Comparison of ENCODE assay signal across 19 cellular contexts in genomic region chr1:16447641-16448040, GRCh38. TPM values are rescaled to one million over a fixed set of nuclear protein-coding genes. Genes with fewer than 3 reads are reported as not detected.
DNase-seq lines count a peak whose midpoint lies in the region; ATAC-seq and TF ChIP-seq lines count a peak whose summit lies in the region.
"Had no signal": no experiment of that assay in that cellular context is flagged by ENCODE, and none has a peak within 500 bp of the region (broad histone marks: within the 10 kb centered on the region; RNA-seq: fewer than 3 reads in every experiment).

No MANE protein-coding gene starts in this region.

- no peak for TF ChIP-seq CTCF in nephron progenitor cell (IDR thresholded peaks at IDR 0.05)
- TF ChIP-seq CTCF in neural progenitor cell (IDR thresholded peaks at IDR 0.05), result no peak

- no peaks in the 10 kb centered on the region for H3F3A ChIP-seq in neural progenitor cell (ENCODE audit: low read depth)

- no peak overlapping the region for H3K4me2 ChIP-seq in neural progenitor cell

- peaks cover 94% of the 10 kb centered on the region for H3K36me3 ChIP-seq in CD4-positive, CD25-positive, alpha-beta regulatory T cell (ENCODE audit: control insufficient read depth, insufficient read depth, low read length)
- no peaks in the 10 kb centered on the region for H3K36me3 ChIP-seq in neural progenitor cell

- no peak overlapping the region for H3K9ac ChIP-seq in neural progenitor cell

- POLR2A ChIA-PET in activated CD4-positive, alpha-beta memory T cell treated with anti-CD3 and anti-CD28 coated beads for 36 hours (lab: Charles Lee), result no interaction called here
- POLR2A ChIA-PET in activated CD4-positive, alpha-beta memory T cell treated with anti-CD3 and anti-CD28 coated beads, Interleukin-2, amount 10 ng/mL, durations not matched to agents 7 days and 5 days (lab: Charles Lee), result interaction anchor here (0.6 kb wide), 1 partner anchor 219 kb away, joined by 3 read pairs; no protein-coding TSS in a partner anchor

- no peaks in the 10 kb centered on the region for H3K27me3 Mint-ChIP-seq in activated CD4-positive, alpha-beta memory T cell treated with anti-CD3 and anti-CD28 coated beads for 36 hours
- no peaks in the 10 kb centered on the region for H3K27me3 Mint-ChIP-seq in activated CD4-positive, alpha-beta memory T cell treated with anti-CD3 and anti-CD28 coated beads, Interleukin-2, amount 10 ng/mL, durations not matched to agents 7 days and 5 days
- H3K27me3 Mint-ChIP-seq in CD4-positive, CD25-positive, alpha-beta regulatory T cell, result no peaks in the 10 kb centered on the region
- no peaks in the 10 kb centered on the region for H3K27me3 Mint-ChIP-seq in activated T-helper 17 cell treated with anti-CD3 and anti-CD28 coated beads, Interleukin-2, amount 50 U/mL, for 72 hours
- H3K27me3 Mint-ChIP-seq in nephron progenitor cell (ENCODE audit: low read depth, poor library complexity), result no peaks in the 10 kb centered on the region
- H3K27me3 Mint-ChIP-seq in neural progenitor cell (ENCODE audit: insufficient read depth, low read depth), result peaks cover 2% of the 10 kb centered on the region

- peaks cover 23% of the 10 kb centered on the region for H3K4me1 ChIP-seq in CD4-positive, CD25-positive, alpha-beta regulatory T cell (ENCODE audit: control insufficient read depth, insufficient read depth, low read length, poor library complexity, severe bottlenecking)
- no peaks in the 10 kb centered on the region for H3K4me1 ChIP-seq in neural progenitor cell

- H3K27ac Mint-ChIP-seq in activated CD4-positive, alpha-beta memory T cell treated with anti-CD3 and anti-CD28 coated beads for 36 hours, result peak overlapping the region; percentile 8
- no peak overlapping the region for H3K27ac Mint-ChIP-seq in activated CD4-positive, alpha-beta memory T cell treated with anti-CD3 and anti-CD28 coated beads, Interleukin-2, amount 10 ng/mL, durations not matched to agents 7 days and 5 days
- peak overlapping the region in 2 of 3 donors; percentile 51 to 76 for H3K27ac Mint-ChIP-seq in CD4-positive, CD25-positive, alpha-beta regulatory T cell
- H3K27ac Mint-ChIP-seq in activated T-helper 17 cell treated with anti-CD3 and anti-CD28 coated beads, Interleukin-2, amount 50 U/mL, for 72 hours, result peak overlapping the region; percentile 52
- peak overlapping the region; percentile 68 for H3K27ac Mint-ChIP-seq in nephron progenitor cell
- no peak overlapping the region for H3K27ac Mint-ChIP-seq in neural progenitor cell
- H3K27ac Mint-ChIP-seq: HFFc6 had no signal

- H3K79me2 ChIP-seq in neural progenitor cell (ENCODE audit: low read depth), result peaks cover 4% of the 10 kb centered on the region

- H3K27ac ChIP-seq in CD4-positive, CD25-positive, alpha-beta regulatory T cell (ENCODE audit: insufficient read depth, low read length, poor library complexity, severe bottlenecking), result no peak overlapping the region
- no peak overlapping the region for H3K27ac ChIP-seq in neural progenitor cell
- H3K27ac ChIP-seq: Peyer's patch had no signal

- H3K4me3 Mint-ChIP-seq in activated CD4-positive, alpha-beta memory T cell treated with anti-CD3 and anti-CD28 coated beads for 36 hours, result no peak overlapping the region
- no peak overlapping the region for H3K4me3 Mint-ChIP-seq in activated CD4-positive, alpha-beta memory T cell treated with anti-CD3 and anti-CD28 coated beads, Interleukin-2, amount 10 ng/mL, durations not matched to agents 7 days and 5 days
- peak overlapping the region in 2 of 4 donors; percentile 24 to 70 for H3K4me3 Mint-ChIP-seq in CD4-positive, CD25-positive, alpha-beta regulatory T cell
- H3K4me3 Mint-ChIP-seq in activated T-helper 17 cell treated with anti-CD3 and anti-CD28 coated beads, Interleukin-2, amount 50 U/mL, for 72 hours, result no peak overlapping the region
- H3K4me3 Mint-ChIP-seq in nephron progenitor cell (no peak overlapping the region), neural progenitor cell (no peak overlapping the region)
- H3K4me3 Mint-ChIP-seq: CD14-positive monocyte, HFFc6 had no signal

- no peaks in the 10 kb centered on the region for H3K9me3 ChIP-seq in CD4-positive, CD25-positive, alpha-beta regulatory T cell (ENCODE audit: control insufficient read depth in 2 of 2, low read length in 2 of 2)
- no peaks in the 10 kb centered on the region for H3K9me3 ChIP-seq in neural progenitor cell (ENCODE audit: low read depth)
- H3K9me3 ChIP-seq: Peyer's patch had no signal

- peaks cover 54% of the 10 kb centered on the region for H3K36me3 Mint-ChIP-seq in activated CD4-positive, alpha-beta memory T cell treated with anti-CD3 and anti-CD28 coated beads for 36 hours
- peaks cover 81% of the 10 kb centered on the region for H3K36me3 Mint-ChIP-seq in activated CD4-positive, alpha-beta memory T cell treated with anti-CD3 and anti-CD28 coated beads, Interleukin-2, amount 10 ng/mL, durations not matched to agents 7 days and 5 days (ENCODE audit: low read depth)
- peaks cover 53% of the 10 kb centered on the region for H3K36me3 Mint-ChIP-seq in CD4-positive, CD25-positive, alpha-beta regulatory T cell
- peaks cover 100% of the 10 kb centered on the region for H3K36me3 Mint-ChIP-seq in activated T-helper 17 cell treated with anti-CD3 and anti-CD28 coated beads, Interleukin-2, amount 50 U/mL, for 72 hours (ENCODE audit: low read depth)
- H3K36me3 Mint-ChIP-seq in nephron progenitor cell (ENCODE audit: low read depth) (peaks cover 78% of the 10 kb centered on the region), neural progenitor cell (peaks cover 27% of the 10 kb centered on the region)

- no peak overlapping the region for H3K4me3 ChIP-seq in CD4-positive, CD25-positive, alpha-beta regulatory T cell (ENCODE audit: low read depth, low read length)
- H3K4me3 ChIP-seq in neural progenitor cell, result no peak overlapping the region
- H3K4me3 ChIP-seq: Peyer's patch had no signal

- ATAC-seq in CD4-positive, CD25-positive, alpha-beta regulatory T cell (ENCODE audit: low read depth in 2 of 2), result no peak
- ATAC-seq in activated T-helper 17 cell treated with anti-CD3 and anti-CD28 coated beads, Interleukin-2, amount 50 U/mL, for 72 hours (replicated peaks), result no peak
- no peak for ATAC-seq in HG03097 (IDR thresholded peaks at IDR 0.05; ENCODE audit: low FRiP score, unreplicated experiment)
- ATAC-seq: HepG2 had no signal

- no peak overlapping the region for H2AFZ ChIP-seq in neural progenitor cell (replicated peaks)

- CTCF ChIA-PET in activated CD4-positive, alpha-beta memory T cell treated with anti-CD3 and anti-CD28 coated beads for 36 hours (lab: Charles Lee), result no interaction called here
- CTCF ChIA-PET in activated CD4-positive, alpha-beta memory T cell treated with anti-CD3 and anti-CD28 coated beads, Interleukin-2, amount 10 ng/mL, durations not matched to agents 7 days and 5 days (lab: Charles Lee), result interaction anchor here (0.5 kb wide), 1 partner anchor 31 kb away, joined by 3 read pairs; no protein-coding TSS in a partner anchor

- intact Hi-C loops in activated CD4-positive, alpha-beta memory T cell treated with anti-CD3 and anti-CD28 coated beads for 36 hours (cut with micrococcal nuclease), result no loop called here

- H3K9me3 Mint-ChIP-seq in activated CD4-positive, alpha-beta memory T cell treated with anti-CD3 and anti-CD28 coated beads for 36 hours, result no peaks in the 10 kb centered on the region
- no peaks in the 10 kb centered on the region for H3K9me3 Mint-ChIP-seq in activated CD4-positive, alpha-beta memory T cell treated with anti-CD3 and anti-CD28 coated beads, Interleukin-2, amount 10 ng/mL, durations not matched to agents 7 days and 5 days
- H3K9me3 Mint-ChIP-seq in CD4-positive, CD25-positive, alpha-beta regulatory T cell, result no peaks in the 10 kb centered on the region
- no peaks in the 10 kb centered on the region for H3K9me3 Mint-ChIP-seq in activated T-helper 17 cell treated with anti-CD3 and anti-CD28 coated beads, Interleukin-2, amount 50 U/mL, for 72 hours
- H3K9me3 Mint-ChIP-seq in nephron progenitor cell (no peaks in the 10 kb centered on the region), neural progenitor cell (no peaks in the 10 kb centered on the region)
- H3K9me3 Mint-ChIP-seq: HFFc6 had no signal

- H4K20me1 ChIP-seq in neural progenitor cell (ENCODE audit: low read depth), result peaks cover 4% of the 10 kb centered on the region

- no peak for DNase-seq in activated CD4-positive, alpha-beta memory T cell treated with anti-CD3 and anti-CD28 coated beads for 36 hours
- DNase-seq in activated CD4-positive, alpha-beta memory T cell treated with anti-CD3 and anti-CD28 coated beads, Interleukin-2, amount 10 ng/mL, durations not matched to agents 7 days and 5 days, result no peak
- DNase-seq in CD4-positive, CD25-positive, alpha-beta regulatory T cell, result no peak
- DNase-seq in nephron progenitor cell, result no peak
- no peak for DNase-seq in kidney tubule cell (ENCODE audit: low spot score)
- no peak for DNase-seq in neural progenitor cell (ENCODE audit: low spot score)
- DNase-seq: 8988T, DMS153, GDM1, HFFc6, KG1, NCI-H1694 treated with DMSO at 0.1 percent for 48 hours, Peyer's patch had no signal

- no peaks in the 10 kb centered on the region for H3K27me3 ChIP-seq in CD4-positive, CD25-positive, alpha-beta regulatory T cell (ENCODE audit: control insufficient read depth, insufficient read depth, low read length)
- H3K27me3 ChIP-seq in neural progenitor cell, result no peaks in the 10 kb centered on the region
- H3K27me3 ChIP-seq: Peyer's patch had no signal

- H3K4me1 Mint-ChIP-seq in activated CD4-positive, alpha-beta memory T cell treated with anti-CD3 and anti-CD28 coated beads for 36 hours (ENCODE audit: low read depth), result peaks cover 57% of the 10 kb centered on the region
- peaks cover 61% of the 10 kb centered on the region for H3K4me1 Mint-ChIP-seq in activated CD4-positive, alpha-beta memory T cell treated with anti-CD3 and anti-CD28 coated beads, Interleukin-2, amount 10 ng/mL, durations not matched to agents 7 days and 5 days
- peaks cover 10 to 81% (median 40%) of the 10 kb centered on the region in 4 donors for H3K4me1 Mint-ChIP-seq in CD4-positive, CD25-positive, alpha-beta regulatory T cell
- peaks cover 38% of the 10 kb centered on the region for H3K4me1 Mint-ChIP-seq in activated T-helper 17 cell treated with anti-CD3 and anti-CD28 coated beads, Interleukin-2, amount 50 U/mL, for 72 hours
- H3K4me1 Mint-ChIP-seq in nephron progenitor cell (peaks cover 4% of the 10 kb centered on the region), neural progenitor cell (no peaks in the 10 kb centered on the region)

RNA-seq across cellular contexts. Expression of gene NECAP2, which starts 7.1 kb away (rescaled TPM):
- 10 to 100 TPM; 76.4 to 82.0 TPM for total RNA-seq in activated CD4-positive, alpha-beta memory T cell treated with anti-CD3 and anti-CD28 coated beads for 36 hours
- total RNA-seq in activated CD4-positive, alpha-beta memory T cell treated with anti-CD3 and anti-CD28 coated beads, Interleukin-2, amount 10 ng/mL, durations not matched to agents 7 days and 5 days, result 100 to 1,000 TPM; 123 to 132 TPM
- 147 TPM for total RNA-seq in CD4-positive, CD25-positive, alpha-beta regulatory T cell
- 100 to 1,000 TPM; 276 to 323 (median 303) TPM for polyA plus RNA-seq in CD4-positive, CD25-positive, alpha-beta regulatory T cell
- total RNA-seq in activated T-helper 17 cell treated with anti-CD3 and anti-CD28 coated beads, Interleukin-2, amount 50 U/mL, for 72 hours, result 10 to 100 TPM; 68.0 to 83.7 TPM
- total RNA-seq in neural progenitor cell (ENCODE audit: low replicate concordance), result 46.6 and 51.0 TPM in 2 replicates

RNA-seq across cellular contexts. Expression of gene SPATA21, which starts 10.4 kb away (rescaled TPM):
- total RNA-seq in activated CD4-positive, alpha-beta memory T cell treated with anti-CD3 and anti-CD28 coated beads for 36 hours, result not detected
- under 1 TPM in 1 of 2 experiments, not detected in 1; 0.05 TPM for total RNA-seq in activated CD4-positive, alpha-beta memory T cell treated with anti-CD3 and anti-CD28 coated beads, Interleukin-2, amount 10 ng/mL, durations not matched to agents 7 days and 5 days
- total RNA-seq in CD4-positive, CD25-positive, alpha-beta regulatory T cell, result not detected
- polyA plus RNA-seq in CD4-positive, CD25-positive, alpha-beta regulatory T cell, result not detected
- under 1 TPM in 1 of 2 donors, not detected in 1; 0.08 TPM for total RNA-seq in activated T-helper 17 cell treated with anti-CD3 and anti-CD28 coated beads, Interleukin-2, amount 50 U/mL, for 72 hours
- not detected in 2 replicates for total RNA-seq in neural progenitor cell (ENCODE audit: low replicate concordance)
- total RNA-seq: Daoy, NCI-H460, Peyer's patch had no signal
- polyA plus RNA-seq: CD14-positive monocyte had no signal

Comparison
In these comparisons a context has a peak if more than half of its experiments do, and no peak if none do; other contexts are left out.
1. H3K27ac Mint-ChIP-seq: peak in activated CD4-positive, alpha-beta memory T cell treated with anti-CD3 and anti-CD28 coated beads for 36 hours (single experiment), CD4-positive, CD25-positive, alpha-beta regulatory T cell (2 of 3), activated T-helper 17 cell treated with anti-CD3 and anti-CD28 coated beads, Interleukin-2, amount 50 U/mL, for 72 hours (single experiment) and nephron progenitor cell (single experiment); none in activated CD4-positive, alpha-beta memory T cell treated with anti-CD3 and anti-CD28 coated beads, Interleukin-2, amount 10 ng/mL, durations not matched to agents 7 days and 5 days (single experiment) and neural progenitor cell (single experiment).